ENCODE assay signal across 2 cellular contexts in the genomic region with DNA sequence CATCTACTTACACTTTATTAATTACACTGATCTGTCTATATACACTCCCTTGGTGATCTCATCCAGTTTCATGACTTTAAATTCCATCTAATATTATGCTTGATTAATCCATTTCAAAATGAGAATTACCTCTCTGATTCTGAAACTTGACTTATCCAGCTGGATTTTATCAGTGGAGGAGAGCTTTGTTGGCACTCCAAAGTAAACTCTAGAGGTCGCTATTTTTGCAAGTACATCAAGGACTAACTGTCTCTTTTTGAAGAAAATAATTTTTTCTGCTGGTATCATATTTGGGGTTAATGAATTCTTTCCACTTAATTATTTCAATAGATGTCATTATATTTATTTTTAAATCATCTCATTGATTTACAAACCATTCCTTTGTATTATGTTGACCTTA.
TF ChIP-seq lines count a peak whose summit lies in the region.

No MANE protein-coding gene starts in this region.

TF ChIP-seq in Ishikawa, 13 proteins besides CTCF, POLR2A, EP300 and RAD21 (continued from another document):
- TF ChIP-seq, protein P1, sequence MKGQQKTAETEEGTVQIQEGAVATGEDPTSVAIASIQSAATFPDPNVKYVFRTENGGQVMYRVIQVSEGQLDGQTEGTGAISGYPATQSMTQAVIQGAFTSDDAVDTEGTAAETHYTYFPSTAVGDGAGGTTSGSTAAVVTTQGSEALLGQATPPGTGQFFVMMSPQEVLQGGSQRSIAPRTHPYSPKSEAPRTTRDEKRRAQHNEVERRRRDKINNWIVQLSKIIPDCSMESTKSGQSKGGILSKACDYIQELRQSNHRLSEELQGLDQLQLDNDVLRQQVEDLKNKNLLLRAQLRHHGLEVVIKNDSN (IDR thresholded peaks at IDR 0.05) = no peak
- TF ChIP-seq ZBTB7A (IDR thresholded peaks at IDR 0.05; ENCODE audit: low read depth) = no peak

TF ChIP-seq in liver, 16 proteins besides CTCF, POLR2A, EP300 and RAD21 (continued from another document):
- TF ChIP-seq, protein P2, sequence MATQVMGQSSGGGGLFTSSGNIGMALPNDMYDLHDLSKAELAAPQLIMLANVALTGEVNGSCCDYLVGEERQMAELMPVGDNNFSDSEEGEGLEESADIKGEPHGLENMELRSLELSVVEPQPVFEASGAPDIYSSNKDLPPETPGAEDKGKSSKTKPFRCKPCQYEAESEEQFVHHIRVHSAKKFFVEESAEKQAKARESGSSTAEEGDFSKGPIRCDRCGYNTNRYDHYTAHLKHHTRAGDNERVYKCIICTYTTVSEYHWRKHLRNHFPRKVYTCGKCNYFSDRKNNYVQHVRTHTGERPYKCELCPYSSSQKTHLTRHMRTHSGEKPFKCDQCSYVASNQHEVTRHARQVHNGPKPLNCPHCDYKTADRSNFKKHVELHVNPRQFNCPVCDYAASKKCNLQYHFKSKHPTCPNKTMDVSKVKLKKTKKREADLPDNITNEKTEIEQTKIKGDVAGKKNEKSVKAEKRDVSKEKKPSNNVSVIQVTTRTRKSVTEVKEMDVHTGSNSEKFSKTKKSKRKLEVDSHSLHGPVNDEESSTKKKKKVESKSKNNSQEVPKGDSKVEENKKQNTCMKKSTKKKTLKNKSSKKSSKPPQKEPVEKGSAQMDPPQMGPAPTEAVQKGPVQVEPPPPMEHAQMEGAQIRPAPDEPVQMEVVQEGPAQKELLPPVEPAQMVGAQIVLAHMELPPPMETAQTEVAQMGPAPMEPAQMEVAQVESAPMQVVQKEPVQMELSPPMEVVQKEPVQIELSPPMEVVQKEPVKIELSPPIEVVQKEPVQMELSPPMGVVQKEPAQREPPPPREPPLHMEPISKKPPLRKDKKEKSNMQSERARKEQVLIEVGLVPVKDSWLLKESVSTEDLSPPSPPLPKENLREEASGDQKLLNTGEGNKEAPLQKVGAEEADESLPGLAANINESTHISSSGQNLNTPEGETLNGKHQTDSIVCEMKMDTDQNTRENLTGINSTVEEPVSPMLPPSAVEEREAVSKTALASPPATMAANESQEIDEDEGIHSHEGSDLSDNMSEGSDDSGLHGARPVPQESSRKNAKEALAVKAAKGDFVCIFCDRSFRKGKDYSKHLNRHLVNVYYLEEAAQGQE (IDR thresholded peaks at IDR 0.05) = no peak
- TF ChIP-seq JUND (IDR thresholded peaks at IDR 0.05) = no peak
- TF ChIP-seq HNF4G (IDR thresholded peaks at IDR 0.05) = no peak
- no peak for TF ChIP-seq HNF4A (conservative IDR thresholded peaks at IDR 0.05)
- TF ChIP-seq, protein P3, sequence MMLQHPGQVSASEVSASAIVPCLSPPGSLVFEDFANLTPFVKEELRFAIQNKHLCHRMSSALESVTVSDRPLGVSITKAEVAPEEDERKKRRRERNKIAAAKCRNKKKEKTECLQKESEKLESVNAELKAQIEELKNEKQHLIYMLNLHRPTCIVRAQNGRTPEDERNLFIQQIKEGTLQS (IDR thresholded peaks at IDR 0.05) = no peak
- TF ChIP-seq TAF1 (conservative IDR thresholded peaks at IDR 0.05) = no peak
- no peak for TF ChIP-seq EGR1 (IDR thresholded peaks at IDR 0.05; ENCODE audit: low read depth in 2 of 2)
- no peak for TF ChIP-seq YY1 (IDR thresholded peaks at IDR 0.05)
